Comparison of ENCODE assay signal across 22 cellular contexts in the genomic region with DNA sequence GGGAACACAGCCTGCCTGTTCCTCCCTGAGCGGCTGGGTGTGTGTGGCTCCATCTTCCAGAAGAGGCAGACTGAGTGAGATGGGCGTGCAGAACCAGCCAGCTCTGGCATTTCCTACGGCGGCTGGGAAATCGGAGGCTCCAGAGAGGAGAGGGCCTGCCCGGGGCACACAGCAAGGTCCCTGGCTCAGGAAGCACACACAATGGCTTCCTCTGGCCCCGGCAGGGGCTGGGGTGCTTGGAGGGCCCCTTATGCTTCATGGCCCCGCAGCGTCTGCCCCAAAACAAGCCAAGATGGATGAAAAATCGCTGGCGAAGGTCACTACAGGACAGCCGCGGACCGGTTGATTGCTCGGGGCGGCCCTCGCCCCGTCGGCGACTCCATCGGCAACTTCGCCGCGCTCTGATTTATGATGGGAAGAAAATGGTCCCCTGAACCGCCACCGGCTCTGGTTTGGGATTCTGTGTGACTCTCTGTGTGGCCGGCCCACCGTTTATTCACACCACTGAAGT.
DNase-seq lines count a peak whose midpoint lies in the region; ATAC-seq and TF ChIP-seq lines count a peak whose summit lies in the region.
"Had no signal": no experiment of that assay in that cellular context is flagged by ENCODE, and none has a peak within 500 bp of the region (broad histone marks: within the 10 kb centered on the region; RNA-seq: fewer than 3 reads in every experiment).

No MANE protein-coding gene starts in this region.

- TF ChIP-seq CTCF in heart left ventricle (IDR thresholded peaks at IDR 0.05), result no peak

- peak overlapping the region in 1 of 3 donors; percentile 75 for H3K4me3 Mint-ChIP-seq in T-cell
- peak overlapping the region in 1 of 10 donors; percentile 21 for H3K4me3 Mint-ChIP-seq in naive thymus-derived CD4-positive, alpha-beta T cell
- H3K4me3 Mint-ChIP-seq: activated CD4-positive, alpha-beta T cell treated with anti-CD3 and anti-CD28 coated beads, Interleukin-2, amount 10 ng/mL, durations not matched to agents 7 days and 5 days; activated naive CD8-positive, alpha-beta T cell treated with anti-CD3 and anti-CD28 coated beads for 36 hours had no signal

- peaks cover 44 to 57% (median 45%) of the 10 kb centered on the region in 3 donors for H3K4me1 Mint-ChIP-seq in T-cell
- peaks cover 23 to 58% (median 47%) of the 10 kb centered on the region in 7 donors for H3K4me1 Mint-ChIP-seq in naive thymus-derived CD4-positive, alpha-beta T cell

- no peaks in the 10 kb centered on the region for H3K27me3 Mint-ChIP-seq in T-cell
- H3K27me3 Mint-ChIP-seq in naive thymus-derived CD4-positive, alpha-beta T cell, result no peaks in the 10 kb centered on the region
- H3K27me3 Mint-ChIP-seq: activated CD4-positive, alpha-beta T cell treated with anti-CD3 and anti-CD28 coated beads, Interleukin-2, amount 10 ng/mL, durations not matched to agents 7 days and 5 days; activated naive CD8-positive, alpha-beta T cell treated with anti-CD3 and anti-CD28 coated beads for 36 hours had no signal

- H3K27me3 ChIP-seq in heart left ventricle, result peaks cover 0 to 14% (median 0%) of the 10 kb centered on the region in 9 donors
- H3K27me3 ChIP-seq in naive thymus-derived CD4-positive, alpha-beta T cell (ENCODE audit: control insufficient read depth in 2 of 2, insufficient read depth in 2 of 2, low read length in 2 of 2), result no peaks in the 10 kb centered on the region
- H3K27me3 ChIP-seq: pancreas had no signal

- H3K27ac ChIP-seq in heart left ventricle, result no peak overlapping the region
- no peak overlapping the region for H3K27ac ChIP-seq in naive thymus-derived CD4-positive, alpha-beta T cell (ENCODE audit: low read depth, low read length)
- H3K27ac ChIP-seq: colonic mucosa, pancreas, SK-N-MC, thoracic aorta, VCaP had no signal

- no peaks in the 10 kb centered on the region for H3K36me3 Mint-ChIP-seq in T-cell
- H3K36me3 Mint-ChIP-seq in naive thymus-derived CD4-positive, alpha-beta T cell, result no peaks in the 10 kb centered on the region
- H3K36me3 Mint-ChIP-seq: activated naive CD8-positive, alpha-beta T cell treated with anti-CD3 and anti-CD28 coated beads for 36 hours had no signal

- H3K9me3 Mint-ChIP-seq in T-cell, result no peaks in the 10 kb centered on the region
- H3K9me3 Mint-ChIP-seq in naive thymus-derived CD4-positive, alpha-beta T cell, result no peaks in the 10 kb centered on the region
- H3K9me3 Mint-ChIP-seq: activated CD4-positive, alpha-beta T cell treated with anti-CD3 and anti-CD28 coated beads, Interleukin-2, amount 10 ng/mL, durations not matched to agents 7 days and 5 days; activated naive CD8-positive, alpha-beta T cell treated with anti-CD3 and anti-CD28 coated beads for 36 hours had no signal

- TF ChIP-seq POLR2A in heart left ventricle (IDR thresholded peaks at IDR 0.05), result no peak

- H3K36me3 ChIP-seq in heart left ventricle, result no peaks in the 10 kb centered on the region
- H3K36me3 ChIP-seq in naive thymus-derived CD4-positive, alpha-beta T cell (ENCODE audit: control insufficient read depth in 2 of 3, insufficient read depth in 3 of 3, low read length in 3 of 3), result no peaks in the 10 kb centered on the region
- H3K36me3 ChIP-seq: colonic mucosa, pancreas, thoracic aorta had no signal

- WGBS in heart left ventricle, 4 donors, result 88 to 92% (median 90%) methylated on average over 27 to 28 of the region's 28 CpGs

- POLR2A ChIA-PET in T-cell (lab: Charles Lee), result no interaction called here
- POLR2A ChIA-PET in naive thymus-derived CD4-positive, alpha-beta T cell (lab: Charles Lee), result no interaction called here

- CTCF ChIA-PET in T-cell (lab: Charles Lee), result no interaction called here
- CTCF ChIA-PET in naive thymus-derived CD4-positive, alpha-beta T cell (lab: Charles Lee), result interaction anchor here (0.5 kb wide), 1 partner anchor 657 kb away, joined by 5 read pairs; no protein-coding TSS in a partner anchor

- H3K4me1 ChIP-seq in heart left ventricle, result peaks cover 0 to 20% (median 11%) of the 10 kb centered on the region in 12 donors
- H3K4me1 ChIP-seq in naive thymus-derived CD4-positive, alpha-beta T cell (ENCODE audit: control insufficient read depth in 2 of 2, insufficient read depth in 2 of 2, low read length in 2 of 2), result peaks cover 44 to 45% of the 10 kb centered on the region in 2 donors
- H3K4me1 ChIP-seq: colonic mucosa, pancreas had no signal

- DNase-seq in heart left ventricle (peak in 4 of 5 donors; percentile 3 to 44 (median 8)), Right ventricle myocardium superior (no peak), T-cell (peak in 1 of 34 experiments; percentile 4), ureter (ENCODE audit: low spot score) (peak; percentile 29), NCI-H187 treated with DMSO at 0.1 percent for 48 hours (lab: John Stamatoyannopoulos, UW) (no peak)
- peak in 2 of 9 donors; percentile 3 to 12 for DNase-seq in naive thymus-derived CD4-positive, alpha-beta T cell
- no peak for DNase-seq in stimulated activated CD4-positive, alpha-beta T cell treated with anti-CD3 and anti-CD28 coated beads, Interleukin-15, amount 100 ng/mL, for 24 hours
- DNase-seq: activated CD4-positive, alpha-beta T cell treated with anti-CD3 and anti-CD28 coated beads, Interleukin-2, amount 10 ng/mL, durations not matched to agents 7 days and 5 days; activated naive CD8-positive, alpha-beta T cell treated with anti-CD3 and anti-CD28 coated beads for 36 hours; activated T-cell treated with anti-CD3 and anti-CD28 coated beads, Interleukin-2, amount 50 U/mL, for 1 hour; colonic mucosa; DMS79 treated with DMSO at 0.1 percent for 48 hours; mammary epithelial cell; NCI-H1436 treated with DMSO at 0.1 percent for 48 hours; NCI-H2171; NCI-H524; T-helper 2 cell had no signal

- ATAC-seq in heart left ventricle (no peak), Right ventricle myocardium superior (ENCODE audit: poor library complexity) (no peak), T-cell (replicated peaks in 1 of 4) (no peak)
- no peak for ATAC-seq in naive thymus-derived CD4-positive, alpha-beta T cell
- ATAC-seq: pancreas, sciatic nerve had no signal

- H3K9me3 ChIP-seq in heart left ventricle, result no peaks in the 10 kb centered on the region
- H3K9me3 ChIP-seq in naive thymus-derived CD4-positive, alpha-beta T cell (ENCODE audit: control insufficient read depth in 2 of 3, low read length in 3 of 3), result no peaks in the 10 kb centered on the region
- H3K9me3 ChIP-seq: colonic mucosa, pancreas, thoracic aorta had no signal

- intact Hi-C loops in heart left ventricle (cut with DNase I), result no loop called here
- intact Hi-C loops in Right ventricle myocardium superior (cut with DNase I), result no loop called here
- intact Hi-C loops in naive thymus-derived CD4-positive, alpha-beta T cell (cut with micrococcal nuclease), result no loop called here

- no peak overlapping the region for H3K4me3 ChIP-seq in heart left ventricle
- H3K4me3 ChIP-seq in naive thymus-derived CD4-positive, alpha-beta T cell (ENCODE audit: low read length), result no peak overlapping the region
- H3K4me3 ChIP-seq: colonic mucosa, pancreas, SK-N-MC, thoracic aorta had no signal

- H3K27ac Mint-ChIP-seq in T-cell, result peak overlapping the region; percentile 59 to 64
- peak overlapping the region in 8 of 9 donors; percentile 38 to 97 (median 86) for H3K27ac Mint-ChIP-seq in naive thymus-derived CD4-positive, alpha-beta T cell
- H3K27ac Mint-ChIP-seq: activated naive CD8-positive, alpha-beta T cell treated with anti-CD3 and anti-CD28 coated beads for 36 hours had no signal

Comparison
In these comparisons a context has a peak if more than half of its experiments do, and no peak if none do; other contexts are left out.
1. DNase-seq: peak in heart left ventricle (4 of 5) and ureter (single experiment); none in Right ventricle myocardium superior (single experiment), NCI-H187 treated with DMSO at 0.1 percent for 48 hours (single experiment) and stimulated activated CD4-positive, alpha-beta T cell treated with anti-CD3 and anti-CD28 coated beads, Interleukin-15, amount 100 ng/mL, for 24 hours (single experiment).